In the genomic region with DNA sequence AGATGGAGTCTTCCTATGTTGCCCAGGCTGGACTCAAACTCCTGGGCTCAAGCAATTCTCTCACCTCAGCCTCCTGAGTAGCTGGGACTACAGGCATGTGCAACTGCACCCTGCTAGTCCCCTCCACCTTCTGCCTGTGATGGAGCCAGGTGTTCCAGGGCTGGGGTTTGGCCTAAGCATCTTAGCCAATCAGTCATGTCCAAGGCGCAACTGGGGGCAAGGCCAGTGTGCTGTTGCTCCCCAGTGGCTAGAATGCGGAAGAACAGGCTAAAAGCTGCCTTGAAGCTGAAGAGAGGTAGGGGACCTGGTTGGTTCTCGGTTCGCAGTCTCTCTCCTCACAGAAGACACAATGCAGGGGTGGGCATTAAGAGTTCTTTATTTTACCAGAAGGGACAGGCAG, we compare ENCODE assay signal across 9 cellular contexts. TPM values are rescaled to one million over a fixed set of nuclear protein-coding genes. Genes with fewer than 3 reads are reported as not detected.
A peak's percentile ranks its signal among the peaks of the same experiment; 100 is the strongest.
DNase-seq lines count a peak whose midpoint lies in the region; ATAC-seq and TF ChIP-seq lines count a peak whose summit lies in the region.
"Had no signal": no experiment of that assay in that cellular context is flagged by ENCODE, and none has a peak within 500 bp of the region (broad histone marks: within the 10 kb centered on the region; RNA-seq: fewer than 3 reads in every experiment).

No MANE protein-coding gene starts in this region.

- peak; percentile 74 for ATAC-seq in left lobe of liver
- ATAC-seq in GM18867 (IDR thresholded peaks at IDR 0.05; ENCODE audit: unreplicated experiment) = no peak
- ATAC-seq in right cardiac atrium = no peak
- no peak for ATAC-seq in GM21619 (IDR thresholded peaks at IDR 0.05; ENCODE audit: unreplicated experiment)

- no peaks in the 10 kb centered on the region for H3K9me3 ChIP-seq in right cardiac atrium (ENCODE audit: control insufficient read depth, low read length)

- WGBS in right cardiac atrium = 75% methylated on average over 4 of the region's 4 CpGs

- no peak overlapping the region for H3K27ac ChIP-seq in right cardiac atrium (ENCODE audit: low read length)
- H3K27ac ChIP-seq: SK-N-MC had no signal

- H3K4me3 ChIP-seq in WI38 (ENCODE audit: low read depth, low read length) = no peak overlapping the region
- no peak overlapping the region for H3K4me3 ChIP-seq in right cardiac atrium (ENCODE audit: low read length)
- H3K4me3 ChIP-seq: SK-N-MC had no signal

- DNase-seq in ELF-1 (ENCODE audit: low read depth, low spot score) (peak; percentile 76), left lobe of liver (ENCODE audit: low spot score) (no peak), right cardiac atrium (no peak), LoVo (ENCODE audit: low spot score) (no peak)

- no peaks in the 10 kb centered on the region for H3K27me3 ChIP-seq in right cardiac atrium (ENCODE audit: control insufficient read depth, insufficient read depth)

- intact Hi-C loops in right cardiac atrium (cut with DNase I) = no loop called here

- TF ChIP-seq CTCF in LNCAP (IDR thresholded peaks at IDR 0.05) (peak; percentile 44), WI38 (IDR thresholded peaks at IDR 0.05; ENCODE audit: low read depth, low read length) (peak; percentile 44)

- no peaks in the 10 kb centered on the region for H3K4me1 ChIP-seq in right cardiac atrium (ENCODE audit: control insufficient read depth, insufficient read depth, low read length)

RNA-seq across cellular contexts. Expression of gene FLOT2, which starts 18.6 kb away (rescaled TPM):
- total RNA-seq in left lobe of liver = 70.6 TPM
- total RNA-seq in right cardiac atrium = 10 to 100 TPM; 70.5 to 89.4 (median 79.4) TPM
- 45.1 TPM for polyA plus RNA-seq in right cardiac atrium

RNA-seq across cellular contexts. Expression of gene DHRS13, which starts 23.9 kb away (rescaled TPM):
- total RNA-seq in left lobe of liver (5.5 TPM), right cardiac atrium (1 to 10 TPM; 2.1 to 3.3 (median 2.5) TPM)
- polyA plus RNA-seq in right cardiac atrium = 2.3 TPM

RNA-seq across cellular contexts. Expression of gene ERAL1, which starts 24.2 kb away (rescaled TPM):
- total RNA-seq in left lobe of liver = 25.3 TPM
- 10 to 100 TPM; 25.9 to 30.1 (median 28.3) TPM for total RNA-seq in right cardiac atrium
- 29.3 TPM for polyA plus RNA-seq in right cardiac atrium

RNA-seq across cellular contexts. Expression of gene FAM222B, which starts 36.4 kb away (rescaled TPM):
- total RNA-seq in left lobe of liver (6.6 TPM), right cardiac atrium (10 to 100 TPM; 15.3 to 19.6 (median 18.6) TPM)
- 11.9 TPM for polyA plus RNA-seq in right cardiac atrium
